8 cellular contexts compared by ENCODE assay signal in the genomic region with DNA sequence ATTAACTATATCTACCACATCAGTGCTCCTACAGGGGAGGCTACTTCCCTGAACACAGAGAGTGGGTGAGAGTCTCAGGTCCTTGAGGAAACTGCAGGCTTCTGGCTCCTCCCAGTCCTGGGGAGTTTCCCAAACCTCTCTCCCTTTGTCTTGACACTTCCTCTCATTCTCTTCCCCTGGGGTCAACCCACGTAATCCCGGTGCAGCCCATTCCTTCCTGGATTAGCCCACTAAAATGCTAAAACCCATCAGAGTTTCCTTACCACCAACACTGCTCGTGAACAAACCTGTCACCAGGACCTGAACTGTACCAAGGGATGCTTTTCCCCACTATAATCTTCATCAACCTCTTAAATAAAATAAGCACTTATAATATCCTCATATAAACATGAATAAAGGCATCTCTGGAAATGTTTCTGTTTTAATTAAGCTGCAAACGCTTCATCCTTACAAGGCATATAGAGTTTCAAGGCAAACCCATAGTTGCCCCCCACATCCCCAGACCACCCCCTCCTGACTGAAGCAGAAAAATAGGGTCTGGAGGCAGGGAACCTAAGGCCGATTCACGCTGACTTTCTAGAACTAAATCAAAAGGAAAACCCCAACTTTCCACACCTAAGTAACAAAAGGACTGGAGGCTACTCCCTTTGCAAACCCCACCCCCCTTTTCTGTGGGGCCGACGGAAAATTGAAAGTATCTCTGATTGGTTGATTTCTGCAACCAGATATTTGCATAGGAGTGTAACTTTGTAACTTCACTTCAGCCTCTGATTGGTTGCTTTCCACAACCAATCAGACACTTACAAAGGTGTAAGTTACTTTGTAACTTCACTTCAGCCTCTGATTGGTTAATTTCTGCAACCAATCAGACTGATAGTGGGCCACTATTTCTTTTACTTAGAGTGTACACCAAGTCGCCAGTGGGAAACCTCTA. TPM values are rescaled to one million over a fixed set of nuclear protein-coding genes. Genes with fewer than 3 reads are reported as not detected.
DNase-seq lines count a peak whose midpoint lies in the region; ATAC-seq and TF ChIP-seq lines count a peak whose summit lies in the region.

No MANE protein-coding gene starts in this region.

- TF ChIP-seq CTCF in GM23338 (conservative IDR thresholded peaks at IDR 0.05; ENCODE audit: low read depth in 2 of 2): no peak
- no peak for TF ChIP-seq CTCF in mucosa of descending colon (IDR thresholded peaks at IDR 0.05)

- H4K20me1 ChIP-seq in GM23338 (replicated peaks; ENCODE audit: insufficient read depth): no peaks in the 10 kb centered on the region

- DNase-seq in CMK (ENCODE audit: low read depth) (peak; percentile 71), GM23338 (ENCODE audit: low spot score) (peak; percentile 78), RPMI7951 (ENCODE audit: low read depth) (peak; percentile 75), mucosa of descending colon (peak; percentile 51 to 57 (median 56)), NCI-H1105 (lab: John Stamatoyannopoulos, UW) (no peak), NCI-H2029 (lab: John Stamatoyannopoulos, UW) (no peak), foreskin melanocyte (no peak)
- DNase-seq in central memory CD4-positive, alpha-beta T cell: peak; percentile 58

- H2AFZ ChIP-seq in GM23338: no peak overlapping the region

- no peaks in the 10 kb centered on the region for H3K9me3 ChIP-seq in mucosa of descending colon

- H3K27me3 Mint-ChIP-seq in GM23338 (ENCODE audit: insufficient read depth, low read depth, poor library complexity): peaks cover 18% of the 10 kb centered on the region

- peak overlapping the region; percentile 9; the same call in 1 of the 2 replicates for H3K27ac ChIP-seq in GM23338 (ENCODE audit: low read depth)

- no peaks in the 10 kb centered on the region for H3K79me2 ChIP-seq in GM23338 (replicated peaks; ENCODE audit: insufficient read depth)

- no peak overlapping the region for H3K4me2 ChIP-seq in GM23338

- ATAC-seq in GM23338: no peak; the same call in 2 of the 3 replicates
- peak; percentile 48 for ATAC-seq in mucosa of descending colon

- H3K36me3 Mint-ChIP-seq in GM23338 (ENCODE audit: low read depth): no peaks in the 10 kb centered on the region

- peaks cover 7% of the 10 kb centered on the region; the same call in 1 of the 2 replicates for H3K27me3 ChIP-seq in GM23338 (ENCODE audit: insufficient read depth)

- H3K4me3 Mint-ChIP-seq in GM23338: no peak overlapping the region

- H3K9me2 ChIP-seq in GM23338 (ENCODE audit: insufficient read depth): no peaks in the 10 kb centered on the region

- peaks cover 20% of the 10 kb centered on the region for H3K4me1 Mint-ChIP-seq in GM23338

- no peak overlapping the region for H3K4me3 ChIP-seq in GM23338
- H3K4me3 ChIP-seq in mucosa of descending colon: no peak overlapping the region

- intact Hi-C loops in mucosa of descending colon (cut with DNase I, micrococcal nuclease): loop anchor here in 1 of 2 donors (5.0 kb wide), 1 partner anchor 427 kb away; no protein-coding TSS in a partner anchor

- no peaks in the 10 kb centered on the region; the same call in 2 of the 3 replicates for H3K9me3 Mint-ChIP-seq in GM23338

- H3K36me3 ChIP-seq in GM23338 (ENCODE audit: insufficient read depth) (no peaks in the 10 kb centered on the region), mucosa of descending colon (ENCODE audit: low read depth) (no peaks in the 10 kb centered on the region)

- peaks cover 13% of the 10 kb centered on the region; the same call in 1 of the 2 replicates for H3F3A ChIP-seq in GM23338 (replicated peaks; ENCODE audit: low read depth)

- H3K27ac Mint-ChIP-seq in GM23338: no peak overlapping the region

- H3K4me1 ChIP-seq in GM23338 (ENCODE audit: insufficient read depth) (peaks cover 13% of the 10 kb centered on the region; the same call in 1 of the 2 replicates), mucosa of descending colon (ENCODE audit: low read depth) (peaks cover 33% of the 10 kb centered on the region)

TF ChIP-seq in GM23338, 12 proteins besides CTCF, POLR2A, EP300 and RAD21 (continues in another document):
- TF ChIP-seq CREB1 (CRISPR knock-in tag; IDR thresholded peaks at IDR 0.05; ENCODE audit: low read depth) (no peak), STAT1 (IDR thresholded peaks at IDR 0.05; ENCODE audit: unreplicated experiment) (no peak), EZH2 (IDR thresholded peaks at IDR 0.05; ENCODE audit: low read depth, unreplicated experiment) (no peak), ZNF331 (CRISPR knock-in tag; IDR thresholded peaks at IDR 0.05; ENCODE audit: low read depth) (no peak)
- TF ChIP-seq, protein P1, sequence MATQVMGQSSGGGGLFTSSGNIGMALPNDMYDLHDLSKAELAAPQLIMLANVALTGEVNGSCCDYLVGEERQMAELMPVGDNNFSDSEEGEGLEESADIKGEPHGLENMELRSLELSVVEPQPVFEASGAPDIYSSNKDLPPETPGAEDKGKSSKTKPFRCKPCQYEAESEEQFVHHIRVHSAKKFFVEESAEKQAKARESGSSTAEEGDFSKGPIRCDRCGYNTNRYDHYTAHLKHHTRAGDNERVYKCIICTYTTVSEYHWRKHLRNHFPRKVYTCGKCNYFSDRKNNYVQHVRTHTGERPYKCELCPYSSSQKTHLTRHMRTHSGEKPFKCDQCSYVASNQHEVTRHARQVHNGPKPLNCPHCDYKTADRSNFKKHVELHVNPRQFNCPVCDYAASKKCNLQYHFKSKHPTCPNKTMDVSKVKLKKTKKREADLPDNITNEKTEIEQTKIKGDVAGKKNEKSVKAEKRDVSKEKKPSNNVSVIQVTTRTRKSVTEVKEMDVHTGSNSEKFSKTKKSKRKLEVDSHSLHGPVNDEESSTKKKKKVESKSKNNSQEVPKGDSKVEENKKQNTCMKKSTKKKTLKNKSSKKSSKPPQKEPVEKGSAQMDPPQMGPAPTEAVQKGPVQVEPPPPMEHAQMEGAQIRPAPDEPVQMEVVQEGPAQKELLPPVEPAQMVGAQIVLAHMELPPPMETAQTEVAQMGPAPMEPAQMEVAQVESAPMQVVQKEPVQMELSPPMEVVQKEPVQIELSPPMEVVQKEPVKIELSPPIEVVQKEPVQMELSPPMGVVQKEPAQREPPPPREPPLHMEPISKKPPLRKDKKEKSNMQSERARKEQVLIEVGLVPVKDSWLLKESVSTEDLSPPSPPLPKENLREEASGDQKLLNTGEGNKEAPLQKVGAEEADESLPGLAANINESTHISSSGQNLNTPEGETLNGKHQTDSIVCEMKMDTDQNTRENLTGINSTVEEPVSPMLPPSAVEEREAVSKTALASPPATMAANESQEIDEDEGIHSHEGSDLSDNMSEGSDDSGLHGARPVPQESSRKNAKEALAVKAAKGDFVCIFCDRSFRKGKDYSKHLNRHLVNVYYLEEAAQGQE (IDR thresholded peaks at IDR 0.05; ENCODE audit: unreplicated experiment): no peak

RNA-seq across cellular contexts. Expression of a gene that starts 19.0 kb away (rescaled TPM):
- 834 and 976 TPM in 2 replicates for total RNA-seq in GM23338 (2014; rRNA removed; shearing (Covaris generic))
- 2,942 and 3,166 TPM in 2 replicates for polyA plus RNA-seq in GM23338 (2016; fragmentation: Nextera tagmentation; extraction: Ambion mirVana)
- total RNA-seq in RPMI7951 (2014; rRNA removed; shearing (Covaris generic)): 10,908 and 12,539 TPM in 2 replicates
- total RNA-seq in mucosa of descending colon: 1,000 to 10,000 TPM in 2 of 3 donors, 100 to 1,000 TPM in 1; 798 to 2,724 (median 1,605) TPM

RNA-seq across cellular contexts. Expression of a gene that starts 43.6 kb away (rescaled TPM):
- total RNA-seq in GM23338 (2014; rRNA removed; shearing (Covaris generic)): 12.1 and 15.7 TPM in 2 replicates
- polyA plus RNA-seq in GM23338 (2016; fragmentation: Nextera tagmentation; extraction: Ambion mirVana): 5.5 and 6.0 TPM in 2 replicates
- total RNA-seq in RPMI7951 (2014; rRNA removed; shearing (Covaris generic)): 5.3 and 7.1 TPM in 2 replicates
- total RNA-seq in mucosa of descending colon: 100 to 1,000 TPM in 1 of 3 donors, 10 to 100 TPM in 2; 40.2 to 132 (median 63.2) TPM

RNA-seq across cellular contexts. Expression of a gene that starts 46.5 kb away (rescaled TPM):
- 120 and 129 TPM in 2 replicates for total RNA-seq in GM23338 (2014; rRNA removed; shearing (Covaris generic))
- polyA plus RNA-seq in GM23338 (2016; fragmentation: Nextera tagmentation; extraction: Ambion mirVana): 29.3 and 39.4 TPM in 2 replicates
- total RNA-seq in RPMI7951 (2014; rRNA removed; shearing (Covaris generic)): 48.3 and 56.4 TPM in 2 replicates
- 10 to 100 TPM; 73.0 to 95.2 (median 85.0) TPM for total RNA-seq in mucosa of descending colon

Comparison
In these comparisons a context has a peak if more than half of its experiments do, and no peak if none do; other contexts are left out.
1. DNase-seq: peak in CMK (single experiment), GM23338 (single experiment), RPMI7951 (single experiment), central memory CD4-positive, alpha-beta T cell (single experiment) and mucosa of descending colon (3 of 3); none in NCI-H1105 (single experiment), NCI-H2029 (single experiment) and foreskin melanocyte (single experiment).